Comparison of ENCODE assay signal across 1 cellular context in the genomic region with DNA sequence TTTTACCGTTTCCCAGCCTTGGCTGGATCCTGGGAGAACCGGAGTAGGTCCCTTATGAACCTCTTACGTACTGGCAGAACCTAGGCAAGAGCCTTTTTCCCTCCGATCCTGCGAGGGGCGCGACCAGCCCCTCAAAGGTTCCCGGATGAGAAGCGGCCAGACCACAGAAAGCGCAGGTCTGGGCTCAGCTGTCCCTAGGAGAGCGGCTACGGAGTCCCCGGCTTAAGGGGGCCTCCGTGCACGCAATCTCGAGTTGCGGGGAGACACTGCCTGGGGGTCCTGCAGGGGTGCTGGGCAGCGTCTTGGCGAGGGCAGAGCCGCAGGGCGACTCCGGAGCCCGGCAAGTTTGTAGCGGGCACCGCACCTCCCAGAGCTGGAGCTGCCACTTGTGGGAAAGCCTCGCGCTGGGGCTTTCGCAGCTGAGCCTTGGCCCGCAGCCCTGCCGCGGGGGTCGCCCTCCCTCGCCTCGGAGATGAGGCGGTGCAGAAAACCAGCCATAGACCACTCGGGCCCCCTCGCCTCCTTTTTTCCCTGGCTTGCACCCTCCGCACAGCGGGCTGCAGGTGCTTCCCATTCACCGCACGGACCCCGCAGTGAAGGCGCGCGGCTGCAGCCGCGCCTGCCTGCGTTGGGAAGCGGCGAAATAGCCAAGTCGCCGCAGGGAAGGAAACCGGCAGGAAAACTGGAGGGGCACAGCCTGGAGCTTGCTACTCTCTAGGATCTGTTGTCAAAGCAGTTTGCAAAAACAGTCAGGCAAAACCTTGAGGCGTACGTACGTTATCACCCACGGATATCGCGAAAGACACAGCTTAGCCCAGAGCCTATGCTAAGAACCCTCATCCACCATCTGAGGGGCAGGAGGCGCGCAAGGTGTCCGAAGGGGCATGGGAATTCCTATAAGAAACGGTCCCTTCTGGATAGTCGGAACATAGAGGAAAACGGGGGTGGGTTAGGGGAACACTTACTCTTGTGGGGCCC.
A peak's percentile ranks its signal among the peaks of the same experiment; 100 is the strongest.
TF ChIP-seq lines count a peak whose summit lies in the region.

No MANE protein-coding gene starts in this region.

TF ChIP-seq in WTC11, 78 proteins besides CTCF, POLR2A, EP300 and RAD21 (continued from another document):
- TF ChIP-seq, protein P1, sequence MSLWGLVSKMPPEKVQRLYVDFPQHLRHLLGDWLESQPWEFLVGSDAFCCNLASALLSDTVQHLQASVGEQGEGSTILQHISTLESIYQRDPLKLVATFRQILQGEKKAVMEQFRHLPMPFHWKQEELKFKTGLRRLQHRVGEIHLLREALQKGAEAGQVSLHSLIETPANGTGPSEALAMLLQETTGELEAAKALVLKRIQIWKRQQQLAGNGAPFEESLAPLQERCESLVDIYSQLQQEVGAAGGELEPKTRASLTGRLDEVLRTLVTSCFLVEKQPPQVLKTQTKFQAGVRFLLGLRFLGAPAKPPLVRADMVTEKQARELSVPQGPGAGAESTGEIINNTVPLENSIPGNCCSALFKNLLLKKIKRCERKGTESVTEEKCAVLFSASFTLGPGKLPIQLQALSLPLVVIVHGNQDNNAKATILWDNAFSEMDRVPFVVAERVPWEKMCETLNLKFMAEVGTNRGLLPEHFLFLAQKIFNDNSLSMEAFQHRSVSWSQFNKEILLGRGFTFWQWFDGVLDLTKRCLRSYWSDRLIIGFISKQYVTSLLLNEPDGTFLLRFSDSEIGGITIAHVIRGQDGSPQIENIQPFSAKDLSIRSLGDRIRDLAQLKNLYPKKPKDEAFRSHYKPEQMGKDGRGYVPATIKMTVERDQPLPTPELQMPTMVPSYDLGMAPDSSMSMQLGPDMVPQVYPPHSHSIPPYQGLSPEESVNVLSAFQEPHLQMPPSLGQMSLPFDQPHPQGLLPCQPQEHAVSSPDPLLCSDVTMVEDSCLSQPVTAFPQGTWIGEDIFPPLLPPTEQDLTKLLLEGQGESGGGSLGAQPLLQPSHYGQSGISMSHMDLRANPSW (CRISPR knock-in tag; conservative IDR thresholded peaks at IDR 0.05; ENCODE audit: low read depth): no peak
- TF ChIP-seq ZBTB21 (CRISPR knock-in tag; IDR thresholded peaks at IDR 0.05; ENCODE audit: borderline replicate concordance) (no peak), ZNF138 (CRISPR knock-in tag; conservative IDR thresholded peaks at IDR 0.05) (no peak), ZNF232 (CRISPR knock-in tag; IDR thresholded peaks at IDR 0.05) (no peak), CDX4 (CRISPR knock-in tag; IDR thresholded peaks at IDR 0.05; ENCODE audit: borderline replicate concordance) (no peak), SOX15 (CRISPR knock-in tag; IDR thresholded peaks at IDR 0.05) (no peak)
- TF ChIP-seq, protein P2, sequence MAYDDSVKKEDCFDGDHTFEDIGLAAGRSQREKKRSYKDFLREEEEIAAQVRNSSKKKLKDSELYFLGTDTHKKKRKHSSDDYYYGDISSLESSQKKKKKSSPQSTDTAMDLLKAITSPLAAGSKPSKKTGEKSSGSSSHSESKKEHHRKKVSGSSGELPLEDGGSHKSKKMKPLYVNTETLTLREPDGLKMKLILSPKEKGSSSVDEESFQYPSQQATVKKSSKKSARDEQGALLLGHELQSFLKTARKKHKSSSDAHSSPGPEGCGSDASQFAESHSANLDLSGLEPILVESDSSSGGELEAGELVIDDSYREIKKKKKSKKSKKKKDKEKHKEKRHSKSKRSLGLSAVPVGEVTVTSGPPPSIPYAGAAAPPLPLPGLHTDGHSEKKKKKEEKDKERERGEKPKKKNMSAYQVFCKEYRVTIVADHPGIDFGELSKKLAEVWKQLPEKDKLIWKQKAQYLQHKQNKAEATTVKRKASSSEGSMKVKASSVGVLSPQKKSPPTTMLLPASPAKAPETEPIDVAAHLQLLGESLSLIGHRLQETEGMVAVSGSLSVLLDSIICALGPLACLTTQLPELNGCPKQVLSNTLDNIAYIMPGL (CRISPR knock-in tag; IDR thresholded peaks at IDR 0.05): 0 out of 2 replicates have a peak, but pooled peaks have one; percentile 31
